Comparison of ENCODE assay signal across 1 cellular context in the genomic region with DNA sequence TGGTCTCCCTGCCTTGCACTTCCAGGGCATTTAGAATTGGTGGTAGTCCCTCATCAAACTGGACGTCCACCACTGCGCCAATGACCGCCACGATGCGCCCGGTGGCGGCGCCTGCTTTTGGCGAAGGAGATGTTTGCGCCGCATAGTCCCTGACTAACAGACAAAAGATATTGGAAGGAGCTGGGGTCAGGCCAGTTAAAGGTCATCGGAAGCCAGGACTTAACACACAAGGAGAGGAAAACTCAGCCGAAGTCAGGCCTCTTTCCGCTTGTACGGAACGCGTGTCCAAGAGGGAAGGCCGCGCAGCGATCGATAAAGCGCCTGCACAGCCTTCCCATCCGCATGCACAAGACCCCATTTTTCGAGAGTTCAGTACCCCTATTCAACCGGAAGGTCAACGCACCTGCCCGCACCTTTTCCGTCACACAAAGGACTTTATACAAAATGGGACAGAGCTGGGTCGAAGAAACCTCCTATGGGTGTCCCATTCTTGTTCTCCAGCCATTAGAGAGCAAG.
TF ChIP-seq lines count a peak whose summit lies in the region.

No MANE protein-coding gene starts in this region.

TF ChIP-seq in HepG2, 621 proteins besides CTCF, POLR2A, EP300 and RAD21 (continues in another document):
- TF ChIP-seq CAMTA2 (CRISPR knock-in tag; IDR thresholded peaks at IDR 0.05; ENCODE audit: borderline replicate concordance) (peak; percentile 41; the same call in 1 of the 2 replicates), FOXJ3 (CRISPR knock-in tag; IDR thresholded peaks at IDR 0.05; ENCODE audit: borderline replicate concordance) (no peak), NR2F6 (IDR thresholded peaks at IDR 0.05) (peak; percentile 18; the same call in 1 of the 2 replicates), NR2F6 (CRISPR knock-in tag; IDR thresholded peaks at IDR 0.05) (no peak), ZNF614 (CRISPR knock-in tag; IDR thresholded peaks at IDR 0.05; ENCODE audit: borderline replicate concordance) (no peak), PAWR (CRISPR knock-in tag; IDR thresholded peaks at IDR 0.05; ENCODE audit: borderline replicate concordance) (peak; percentile 15; the same call in 1 of the 2 replicates), ZNF253 (CRISPR knock-in tag; IDR thresholded peaks at IDR 0.05; ENCODE audit: borderline replicate concordance) (no peak), HNRNPLL (IDR thresholded peaks at IDR 0.05; ENCODE audit: low read depth, low read length, poor library complexity, severe bottlenecking) (peak; percentile 19), SNAI1 (CRISPR knock-in tag; IDR thresholded peaks at IDR 0.05; ENCODE audit: borderline replicate concordance) (0 out of 2 replicates have a peak, but pooled peaks have one; percentile 52), ZNF230 (CRISPR knock-in tag; IDR thresholded peaks at IDR 0.05) (peak; percentile 15; the same call in 1 of the 2 replicates), TRIM24 (CRISPR knock-in tag; IDR thresholded peaks at IDR 0.05) (no peak), ARNT2 (CRISPR knock-in tag; IDR thresholded peaks at IDR 0.05; ENCODE audit: low read depth) (0 out of 2 replicates have a peak, but pooled peaks have one; percentile 2), AKAP8 (CRISPR knock-in tag; IDR thresholded peaks at IDR 0.05) (peak; percentile 55; the same call in 1 of the 2 replicates), AGO2 (optimal IDR thresholded peaks at IDR 0.05; ENCODE audit: low read depth, low read length) (no peak), EEA1 (CRISPR knock-in tag; IDR thresholded peaks at IDR 0.05; ENCODE audit: borderline replicate concordance) (0 out of 2 replicates have a peak, but pooled peaks have one; percentile 2), ZNF160 (CRISPR knock-in tag; IDR thresholded peaks at IDR 0.05) (no peak), ZNF570 (CRISPR knock-in tag; IDR thresholded peaks at IDR 0.05; ENCODE audit: borderline replicate concordance) (0 out of 2 replicates have a peak, but pooled peaks have one; percentile 1), REPIN1 (CRISPR knock-in tag; IDR thresholded peaks at IDR 0.05; ENCODE audit: borderline replicate concordance, low read depth) (no peak), RXRA (CRISPR knock-in tag; IDR thresholded peaks at IDR 0.05) (0 out of 2 replicates have a peak, but pooled peaks have one; percentile 12), ZNF333 (CRISPR knock-in tag; IDR thresholded peaks at IDR 0.05; ENCODE audit: borderline replicate concordance) (0 out of 2 replicates have a peak, but pooled peaks have one; percentile 8), ZNF776 (CRISPR knock-in tag; IDR thresholded peaks at IDR 0.05) (0 out of 2 replicates have a peak, but pooled peaks have one; percentile 4)
- TF ChIP-seq, protein P1, sequence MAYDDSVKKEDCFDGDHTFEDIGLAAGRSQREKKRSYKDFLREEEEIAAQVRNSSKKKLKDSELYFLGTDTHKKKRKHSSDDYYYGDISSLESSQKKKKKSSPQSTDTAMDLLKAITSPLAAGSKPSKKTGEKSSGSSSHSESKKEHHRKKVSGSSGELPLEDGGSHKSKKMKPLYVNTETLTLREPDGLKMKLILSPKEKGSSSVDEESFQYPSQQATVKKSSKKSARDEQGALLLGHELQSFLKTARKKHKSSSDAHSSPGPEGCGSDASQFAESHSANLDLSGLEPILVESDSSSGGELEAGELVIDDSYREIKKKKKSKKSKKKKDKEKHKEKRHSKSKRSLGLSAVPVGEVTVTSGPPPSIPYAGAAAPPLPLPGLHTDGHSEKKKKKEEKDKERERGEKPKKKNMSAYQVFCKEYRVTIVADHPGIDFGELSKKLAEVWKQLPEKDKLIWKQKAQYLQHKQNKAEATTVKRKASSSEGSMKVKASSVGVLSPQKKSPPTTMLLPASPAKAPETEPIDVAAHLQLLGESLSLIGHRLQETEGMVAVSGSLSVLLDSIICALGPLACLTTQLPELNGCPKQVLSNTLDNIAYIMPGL (CRISPR knock-in tag; IDR thresholded peaks at IDR 0.05; ENCODE audit: borderline replicate concordance in 1 of 2, low read depth in 1 of 2) = peak in 1 of 2 experiments; percentile 65; a peak in 2 of 4 replicates
- TF ChIP-seq, protein P2, sequence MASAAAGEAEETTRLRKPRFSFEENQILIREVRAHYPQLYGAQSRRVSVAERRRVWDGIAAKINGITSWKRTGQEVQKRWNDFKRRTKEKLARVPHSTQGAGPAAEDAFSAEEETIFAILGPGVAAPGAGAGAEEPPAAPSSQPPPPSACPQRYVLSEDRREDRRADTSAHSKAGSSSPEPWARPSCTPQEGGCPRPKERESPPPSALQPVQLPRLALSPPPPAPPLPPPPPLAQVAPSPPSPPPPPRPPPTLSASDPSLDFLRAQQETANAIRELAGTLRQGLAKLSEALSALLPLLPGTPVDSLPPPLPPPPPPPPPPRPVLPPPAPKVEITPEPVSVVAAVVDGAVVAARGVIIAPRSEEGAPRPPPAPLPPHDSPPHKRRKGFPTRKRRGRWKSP (CRISPR knock-in tag; IDR thresholded peaks at IDR 0.05) = peak; percentile 35; the same call in 1 of the 2 replicates
- TF ChIP-seq, protein P3, sequence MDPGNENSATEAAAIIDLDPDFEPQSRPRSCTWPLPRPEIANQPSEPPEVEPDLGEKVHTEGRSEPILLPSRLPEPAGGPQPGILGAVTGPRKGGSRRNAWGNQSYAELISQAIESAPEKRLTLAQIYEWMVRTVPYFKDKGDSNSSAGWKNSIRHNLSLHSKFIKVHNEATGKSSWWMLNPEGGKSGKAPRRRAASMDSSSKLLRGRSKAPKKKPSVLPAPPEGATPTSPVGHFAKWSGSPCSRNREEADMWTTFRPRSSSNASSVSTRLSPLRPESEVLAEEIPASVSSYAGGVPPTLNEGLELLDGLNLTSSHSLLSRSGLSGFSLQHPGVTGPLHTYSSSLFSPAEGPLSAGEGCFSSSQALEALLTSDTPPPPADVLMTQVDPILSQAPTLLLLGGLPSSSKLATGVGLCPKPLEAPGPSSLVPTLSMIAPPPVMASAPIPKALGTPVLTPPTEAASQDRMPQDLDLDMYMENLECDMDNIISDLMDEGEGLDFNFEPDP (CRISPR knock-in tag; conservative IDR thresholded peaks at IDR 0.05) = peak; percentile 97; the same call in 1 of the 2 replicates
- TF ChIP-seq, protein P4, sequence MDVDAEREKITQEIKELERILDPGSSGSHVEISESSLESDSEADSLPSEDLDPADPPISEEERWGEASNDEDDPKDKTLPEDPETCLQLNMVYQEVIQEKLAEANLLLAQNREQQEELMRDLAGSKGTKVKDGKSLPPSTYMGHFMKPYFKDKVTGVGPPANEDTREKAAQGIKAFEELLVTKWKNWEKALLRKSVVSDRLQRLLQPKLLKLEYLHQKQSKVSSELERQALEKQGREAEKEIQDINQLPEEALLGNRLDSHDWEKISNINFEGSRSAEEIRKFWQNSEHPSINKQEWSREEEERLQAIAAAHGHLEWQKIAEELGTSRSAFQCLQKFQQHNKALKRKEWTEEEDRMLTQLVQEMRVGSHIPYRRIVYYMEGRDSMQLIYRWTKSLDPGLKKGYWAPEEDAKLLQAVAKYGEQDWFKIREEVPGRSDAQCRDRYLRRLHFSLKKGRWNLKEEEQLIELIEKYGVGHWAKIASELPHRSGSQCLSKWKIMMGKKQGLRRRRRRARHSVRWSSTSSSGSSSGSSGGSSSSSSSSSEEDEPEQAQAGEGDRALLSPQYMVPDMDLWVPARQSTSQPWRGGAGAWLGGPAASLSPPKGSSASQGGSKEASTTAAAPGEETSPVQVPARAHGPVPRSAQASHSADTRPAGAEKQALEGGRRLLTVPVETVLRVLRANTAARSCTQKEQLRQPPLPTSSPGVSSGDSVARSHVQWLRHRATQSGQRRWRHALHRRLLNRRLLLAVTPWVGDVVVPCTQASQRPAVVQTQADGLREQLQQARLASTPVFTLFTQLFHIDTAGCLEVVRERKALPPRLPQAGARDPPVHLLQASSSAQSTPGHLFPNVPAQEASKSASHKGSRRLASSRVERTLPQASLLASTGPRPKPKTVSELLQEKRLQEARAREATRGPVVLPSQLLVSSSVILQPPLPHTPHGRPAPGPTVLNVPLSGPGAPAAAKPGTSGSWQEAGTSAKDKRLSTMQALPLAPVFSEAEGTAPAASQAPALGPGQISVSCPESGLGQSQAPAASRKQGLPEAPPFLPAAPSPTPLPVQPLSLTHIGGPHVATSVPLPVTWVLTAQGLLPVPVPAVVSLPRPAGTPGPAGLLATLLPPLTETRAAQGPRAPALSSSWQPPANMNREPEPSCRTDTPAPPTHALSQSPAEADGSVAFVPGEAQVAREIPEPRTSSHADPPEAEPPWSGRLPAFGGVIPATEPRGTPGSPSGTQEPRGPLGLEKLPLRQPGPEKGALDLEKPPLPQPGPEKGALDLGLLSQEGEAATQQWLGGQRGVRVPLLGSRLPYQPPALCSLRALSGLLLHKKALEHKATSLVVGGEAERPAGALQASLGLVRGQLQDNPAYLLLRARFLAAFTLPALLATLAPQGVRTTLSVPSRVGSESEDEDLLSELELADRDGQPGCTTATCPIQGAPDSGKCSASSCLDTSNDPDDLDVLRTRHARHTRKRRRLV (CRISPR knock-in tag; IDR thresholded peaks at IDR 0.05) = no peak
- TF ChIP-seq, protein P5, sequence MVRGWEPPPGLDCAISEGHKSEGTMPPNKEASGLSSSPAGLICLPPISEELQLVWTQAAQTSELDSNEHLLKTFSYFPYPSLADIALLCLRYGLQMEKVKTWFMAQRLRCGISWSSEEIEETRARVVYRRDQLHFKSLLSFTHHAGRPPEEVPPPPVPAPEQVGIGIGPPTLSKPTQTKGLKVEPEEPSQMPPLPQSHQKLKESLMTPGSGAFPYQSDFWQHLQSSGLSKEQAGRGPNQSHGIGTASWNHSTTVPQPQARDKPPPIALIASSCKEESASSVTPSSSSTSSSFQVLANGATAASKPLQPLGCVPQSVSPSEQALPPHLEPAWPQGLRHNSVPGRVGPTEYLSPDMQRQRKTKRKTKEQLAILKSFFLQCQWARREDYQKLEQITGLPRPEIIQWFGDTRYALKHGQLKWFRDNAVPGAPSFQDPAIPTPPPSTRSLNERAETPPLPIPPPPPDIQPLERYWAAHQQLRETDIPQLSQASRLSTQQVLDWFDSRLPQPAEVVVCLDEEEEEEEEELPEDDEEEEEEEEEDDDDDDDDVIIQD (CRISPR knock-in tag; IDR thresholded peaks at IDR 0.05; ENCODE audit: low read depth) = peak; percentile 4; the same call in 1 of the 2 replicates
- TF ChIP-seq, protein P6, sequence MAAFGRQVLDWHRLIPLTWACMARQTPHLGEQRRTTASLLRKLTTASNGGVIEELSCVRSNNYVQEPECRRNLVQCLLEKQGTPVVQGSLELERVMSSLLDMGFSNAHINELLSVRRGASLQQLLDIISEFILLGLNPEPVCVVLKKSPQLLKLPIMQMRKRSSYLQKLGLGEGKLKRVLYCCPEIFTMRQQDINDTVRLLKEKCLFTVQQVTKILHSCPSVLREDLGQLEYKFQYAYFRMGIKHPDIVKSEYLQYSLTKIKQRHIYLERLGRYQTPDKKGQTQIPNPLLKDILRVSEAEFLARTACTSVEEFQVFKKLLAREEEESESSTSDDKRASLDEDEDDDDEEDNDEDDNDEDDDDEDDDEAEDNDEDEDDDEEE (CRISPR knock-in tag; IDR thresholded peaks at IDR 0.05) = peak; percentile 8; the same call in 1 of the 2 replicates
- TF ChIP-seq, protein P7, sequence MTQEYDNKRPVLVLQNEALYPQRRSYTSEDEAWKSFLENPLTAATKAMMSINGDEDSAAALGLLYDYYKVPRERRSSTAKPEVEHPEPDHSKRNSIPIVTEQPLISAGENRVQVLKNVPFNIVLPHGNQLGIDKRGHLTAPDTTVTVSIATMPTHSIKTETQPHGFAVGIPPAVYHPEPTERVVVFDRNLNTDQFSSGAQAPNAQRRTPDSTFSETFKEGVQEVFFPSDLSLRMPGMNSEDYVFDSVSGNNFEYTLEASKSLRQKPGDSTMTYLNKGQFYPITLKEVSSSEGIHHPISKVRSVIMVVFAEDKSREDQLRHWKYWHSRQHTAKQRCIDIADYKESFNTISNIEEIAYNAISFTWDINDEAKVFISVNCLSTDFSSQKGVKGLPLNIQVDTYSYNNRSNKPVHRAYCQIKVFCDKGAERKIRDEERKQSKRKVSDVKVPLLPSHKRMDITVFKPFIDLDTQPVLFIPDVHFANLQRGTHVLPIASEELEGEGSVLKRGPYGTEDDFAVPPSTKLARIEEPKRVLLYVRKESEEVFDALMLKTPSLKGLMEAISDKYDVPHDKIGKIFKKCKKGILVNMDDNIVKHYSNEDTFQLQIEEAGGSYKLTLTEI (CRISPR knock-in tag; conservative IDR thresholded peaks at IDR 0.05) = no peak
- TF ChIP-seq, protein P8, sequence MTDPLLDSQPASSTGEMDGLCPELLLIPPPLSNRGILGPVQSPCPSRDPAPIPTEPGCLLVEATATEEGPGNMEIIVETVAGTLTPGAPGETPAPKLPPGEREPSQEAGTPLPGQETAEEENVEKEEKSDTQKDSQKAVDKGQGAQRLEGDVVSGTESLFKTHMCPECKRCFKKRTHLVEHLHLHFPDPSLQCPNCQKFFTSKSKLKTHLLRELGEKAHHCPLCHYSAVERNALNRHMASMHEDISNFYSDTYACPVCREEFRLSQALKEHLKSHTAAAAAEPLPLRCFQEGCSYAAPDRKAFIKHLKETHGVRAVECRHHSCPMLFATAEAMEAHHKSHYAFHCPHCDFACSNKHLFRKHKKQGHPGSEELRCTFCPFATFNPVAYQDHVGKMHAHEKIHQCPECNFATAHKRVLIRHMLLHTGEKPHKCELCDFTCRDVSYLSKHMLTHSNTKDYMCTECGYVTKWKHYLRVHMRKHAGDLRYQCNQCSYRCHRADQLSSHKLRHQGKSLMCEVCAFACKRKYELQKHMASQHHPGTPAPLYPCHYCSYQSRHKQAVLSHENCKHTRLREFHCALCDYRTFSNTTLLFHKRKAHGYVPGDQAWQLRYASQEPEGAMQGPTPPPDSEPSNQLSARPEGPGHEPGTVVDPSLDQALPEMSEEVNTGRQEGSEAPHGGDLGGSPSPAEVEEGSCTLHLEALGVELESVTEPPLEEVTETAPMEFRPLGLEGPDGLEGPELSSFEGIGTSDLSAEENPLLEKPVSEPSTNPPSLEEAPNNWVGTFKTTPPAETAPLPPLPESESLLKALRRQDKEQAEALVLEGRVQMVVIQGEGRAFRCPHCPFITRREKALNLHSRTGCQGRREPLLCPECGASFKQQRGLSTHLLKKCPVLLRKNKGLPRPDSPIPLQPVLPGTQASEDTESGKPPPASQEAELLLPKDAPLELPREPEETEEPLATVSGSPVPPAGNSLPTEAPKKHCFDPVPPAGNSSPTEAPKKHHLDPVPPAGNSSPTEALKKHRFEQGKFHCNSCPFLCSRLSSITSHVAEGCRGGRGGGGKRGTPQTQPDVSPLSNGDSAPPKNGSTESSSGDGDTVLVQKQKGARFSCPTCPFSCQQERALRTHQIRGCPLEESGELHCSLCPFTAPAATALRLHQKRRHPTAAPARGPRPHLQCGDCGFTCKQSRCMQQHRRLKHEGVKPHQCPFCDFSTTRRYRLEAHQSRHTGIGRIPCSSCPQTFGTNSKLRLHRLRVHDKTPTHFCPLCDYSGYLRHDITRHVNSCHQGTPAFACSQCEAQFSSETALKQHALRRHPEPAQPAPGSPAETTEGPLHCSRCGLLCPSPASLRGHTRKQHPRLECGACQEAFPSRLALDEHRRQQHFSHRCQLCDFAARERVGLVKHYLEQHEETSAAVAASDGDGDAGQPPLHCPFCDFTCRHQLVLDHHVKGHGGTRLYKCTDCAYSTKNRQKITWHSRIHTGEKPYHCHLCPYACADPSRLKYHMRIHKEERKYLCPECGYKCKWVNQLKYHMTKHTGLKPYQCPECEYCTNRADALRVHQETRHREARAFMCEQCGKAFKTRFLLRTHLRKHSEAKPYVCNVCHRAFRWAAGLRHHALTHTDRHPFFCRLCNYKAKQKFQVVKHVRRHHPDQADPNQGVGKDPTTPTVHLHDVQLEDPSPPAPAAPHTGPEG (CRISPR knock-in tag; IDR thresholded peaks at IDR 0.05) = 0 out of 2 replicates have a peak, but pooled peaks have one; percentile 11
- TF ChIP-seq, protein P9, sequence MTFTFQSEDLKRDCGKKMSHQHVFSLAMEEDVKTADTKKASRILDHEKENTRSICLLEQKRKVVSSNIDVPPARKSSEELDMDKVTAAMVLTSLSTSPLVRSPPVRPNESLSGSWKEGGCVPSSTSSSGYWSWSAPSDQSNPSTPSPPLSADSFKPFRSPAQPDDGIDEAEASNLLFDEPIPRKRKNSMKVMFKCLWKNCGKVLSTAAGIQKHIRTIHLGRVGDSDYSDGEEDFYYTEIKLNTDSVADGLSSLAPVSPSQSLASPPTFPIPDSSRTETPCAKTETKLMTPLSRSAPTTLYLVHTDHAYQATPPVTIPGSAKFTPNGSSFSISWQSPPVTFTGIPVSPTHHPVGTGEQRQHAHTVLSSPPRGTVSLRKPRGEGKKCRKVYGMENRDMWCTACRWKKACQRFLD (CRISPR knock-in tag; IDR thresholded peaks at IDR 0.05; ENCODE audit: borderline replicate concordance) = peak; percentile 84; the same call in 1 of the 2 replicates
